In the genomic region with DNA sequence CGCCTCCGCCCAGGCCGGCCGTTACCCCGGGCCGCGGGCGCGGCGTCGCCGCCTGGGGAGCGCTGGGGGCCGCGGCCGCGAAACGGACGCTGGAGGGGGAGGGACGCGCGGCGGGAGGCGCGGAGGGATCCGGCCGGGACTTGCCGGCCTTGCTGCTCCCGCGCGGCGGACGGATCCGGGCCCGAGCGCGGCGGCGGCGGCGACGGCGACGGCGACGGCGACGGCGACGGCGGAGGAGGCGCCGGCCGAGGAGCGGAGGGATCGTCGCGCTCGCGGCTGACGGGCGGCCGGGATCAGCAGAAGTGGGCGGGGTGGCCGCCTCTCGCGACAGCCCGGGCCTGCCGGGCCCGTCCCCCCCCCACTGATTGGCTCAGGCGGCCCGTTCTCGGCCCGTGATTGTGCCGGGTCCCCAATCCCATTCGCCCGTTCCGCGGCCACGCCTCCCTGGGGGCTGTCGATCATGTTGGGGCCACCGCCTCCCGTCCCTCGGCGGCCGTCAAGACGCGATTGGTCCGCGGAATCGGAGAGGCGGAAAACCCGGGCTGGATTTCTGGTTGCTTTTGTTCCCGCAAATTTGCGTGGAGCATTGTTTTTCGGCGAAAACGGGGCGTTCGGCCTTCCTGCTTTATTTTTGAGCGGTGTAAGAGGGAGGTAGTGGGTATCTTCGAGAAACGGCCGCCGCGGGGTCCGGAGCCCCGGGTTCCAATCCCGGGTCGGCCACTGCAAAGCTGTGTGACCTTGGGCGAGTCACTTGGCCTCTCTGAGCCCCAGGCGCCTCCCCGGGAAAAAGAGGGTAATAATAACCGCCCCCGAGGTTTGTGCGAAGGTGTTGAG, we compare ENCODE assay signal across 1 cellular context.
TF ChIP-seq lines count a peak whose summit lies in the region.

TSS of gene ZCCHC14 (minus strand) at position 304 of the 834 bp plus-strand sequence. CDS start 786 bp downstream, outside the sequence.

TF ChIP-seq in GM12878, 131 proteins besides CTCF, POLR2A, EP300 and RAD21 (continued from another document):
- TF ChIP-seq, protein P1, sequence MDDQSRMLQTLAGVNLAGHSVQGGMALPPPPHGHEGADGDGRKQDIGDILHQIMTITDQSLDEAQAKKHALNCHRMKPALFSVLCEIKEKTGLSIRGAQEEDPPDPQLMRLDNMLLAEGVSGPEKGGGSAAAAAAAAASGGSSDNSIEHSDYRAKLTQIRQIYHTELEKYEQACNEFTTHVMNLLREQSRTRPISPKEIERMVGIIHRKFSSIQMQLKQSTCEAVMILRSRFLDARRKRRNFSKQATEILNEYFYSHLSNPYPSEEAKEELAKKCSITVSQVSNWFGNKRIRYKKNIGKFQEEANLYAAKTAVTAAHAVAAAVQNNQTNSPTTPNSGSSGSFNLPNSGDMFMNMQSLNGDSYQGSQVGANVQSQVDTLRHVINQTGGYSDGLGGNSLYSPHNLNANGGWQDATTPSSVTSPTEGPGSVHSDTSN (IDR thresholded peaks at IDR 0.05; ENCODE audit: insufficient replicate concordance, low read depth, low read length), result peak; percentile 93
- TF ChIP-seq JUNB (IDR thresholded peaks at IDR 0.05) (no peak), BHLHE40 (IDR thresholded peaks at IDR 0.05; ENCODE audit: borderline replicate concordance in 1 of 2, low read depth in 2 of 2, low read length in 1 of 2) (peak; percentile 82 to 93), SUZ12 (IDR thresholded peaks at IDR 0.05; ENCODE audit: unreplicated experiment) (peak; percentile 72), DPF2 (IDR thresholded peaks at IDR 0.05) (peak; percentile 63)
- TF ChIP-seq, protein P2, sequence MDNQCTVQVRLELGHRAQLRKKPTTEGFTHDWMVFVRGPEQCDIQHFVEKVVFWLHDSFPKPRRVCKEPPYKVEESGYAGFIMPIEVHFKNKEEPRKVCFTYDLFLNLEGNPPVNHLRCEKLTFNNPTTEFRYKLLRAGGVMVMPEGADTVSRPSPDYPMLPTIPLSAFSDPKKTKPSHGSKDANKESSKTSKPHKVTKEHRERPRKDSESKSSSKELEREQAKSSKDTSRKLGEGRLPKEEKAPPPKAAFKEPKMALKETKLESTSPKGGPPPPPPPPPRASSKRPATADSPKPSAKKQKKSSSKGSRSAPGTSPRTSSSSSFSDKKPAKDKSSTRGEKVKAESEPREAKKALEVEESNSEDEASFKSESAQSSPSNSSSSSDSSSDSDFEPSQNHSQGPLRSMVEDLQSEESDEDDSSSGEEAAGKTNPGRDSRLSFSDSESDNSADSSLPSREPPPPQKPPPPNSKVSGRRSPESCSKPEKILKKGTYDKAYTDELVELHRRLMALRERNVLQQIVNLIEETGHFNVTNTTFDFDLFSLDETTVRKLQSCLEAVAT (IDR thresholded peaks at IDR 0.05), result no peak
TF ChIP-seq in GM12878: peak in this region for 14.
